ENCODE assay signal across 22 cellular contexts in genomic region chr5:140178482-140179116, GRCh38. TPM values are rescaled to one million over a fixed set of nuclear protein-coding genes. Genes with fewer than 3 reads are reported as not detected.
DNase-seq lines count a peak whose midpoint lies in the region; ATAC-seq and TF ChIP-seq lines count a peak whose summit lies in the region.
"Had no signal": no experiment of that assay in that cellular context is flagged by ENCODE, and none has a peak within 500 bp of the region (broad histone marks: within the 10 kb centered on the region; RNA-seq: fewer than 3 reads in every experiment).

No MANE protein-coding gene starts in this region.

- CTCF ChIA-PET in activated CD8-positive, alpha-beta T cell treated with anti-CD3 and anti-CD28 coated beads, Interleukin-2, amount 10 ng/mL, durations not matched to agents 7 days and 5 days (lab: Charles Lee) = interaction anchor here (1.1 to 1.6 kb wide), 3 partner anchors 8 to 12 kb away, joined by 3 read pairs; no protein-coding TSS in a partner anchor

- POLR2A ChIA-PET in activated CD8-positive, alpha-beta T cell treated with anti-CD3 and anti-CD28 coated beads, Interleukin-2, amount 10 ng/mL, durations not matched to agents 7 days and 5 days (lab: Charles Lee) = no interaction called here

- peaks cover 49 to 73% of the 10 kb centered on the region in 2 donors for H3K4me1 ChIP-seq in adrenal gland (replicated peaks in 1 of 2)
- H3K4me1 ChIP-seq in colonic mucosa = peaks cover 16% of the 10 kb centered on the region
- peaks cover 17% of the 10 kb centered on the region for H3K4me1 ChIP-seq in parathyroid adenoma
- H3K4me1 ChIP-seq in tibial nerve = peaks cover 0 to 74% (median 63%) of the 10 kb centered on the region in 4 donors

- peaks cover 9% of the 10 kb centered on the region for H3K27me3 Mint-ChIP-seq in activated CD8-positive, alpha-beta T cell treated with anti-CD3 and anti-CD28 coated beads, Interleukin-2, amount 10 ng/mL, durations not matched to agents 7 days and 5 days (ENCODE audit: low read depth)
- H3K27me3 Mint-ChIP-seq: activated naive CD8-positive, alpha-beta T cell treated with anti-CD3 and anti-CD28 coated beads, Interleukin-2, amount 50 U/mL, for 24 hours; CD4-positive, alpha-beta memory T cell had no signal

- no peaks in the 10 kb centered on the region for H3K9me3 Mint-ChIP-seq in activated CD8-positive, alpha-beta T cell treated with anti-CD3 and anti-CD28 coated beads, Interleukin-2, amount 10 ng/mL, durations not matched to agents 7 days and 5 days (ENCODE audit: insufficient read depth)
- H3K9me3 Mint-ChIP-seq: activated CD4-positive, alpha-beta memory T cell treated with anti-CD3 and anti-CD28 coated beads for 36 hours; activated naive CD8-positive, alpha-beta T cell treated with anti-CD3 and anti-CD28 coated beads, Interleukin-2, amount 50 U/mL, for 24 hours; CD4-positive, alpha-beta memory T cell; WTC11 had no signal

- no peak overlapping the region for H3K4me3 ChIP-seq in adrenal gland
- H3K4me3 ChIP-seq in colonic mucosa = no peak overlapping the region
- H3K4me3 ChIP-seq in parathyroid adenoma (ENCODE audit: low read depth, low read length) = no peak overlapping the region
- H3K4me3 ChIP-seq in tibial nerve = no peak overlapping the region
- H3K4me3 ChIP-seq: lung had no signal

- H3K79me2 ChIP-seq in parathyroid adenoma = peaks cover 18% of the 10 kb centered on the region

- TF ChIP-seq POLR2A in adrenal gland (IDR thresholded peaks at IDR 0.05) = no peak
- TF ChIP-seq POLR2A in tibial nerve (IDR thresholded peaks at IDR 0.05) = no peak

- ATAC-seq in activated CD8-positive, alpha-beta T cell treated with anti-CD3 and anti-CD28 coated beads, Interleukin-2, amount 10 ng/mL, durations not matched to agents 7 days and 5 days = no peak
- ATAC-seq in GM21786 (IDR thresholded peaks at IDR 0.05; ENCODE audit: unreplicated experiment) = no peak
- ATAC-seq: activated naive CD8-positive, alpha-beta T cell treated with anti-CD3 and anti-CD28 coated beads, Interleukin-2, amount 50 U/mL, for 24 hours; stimulated activated naive CD8-positive, alpha-beta T cell treated with anti-CD3 and anti-CD28 coated beads, Interleukin-15, Interleukin-2, amounts not matched to agents 100 U/mL and 50 U/mL, for 24 hours; WTC11 had no signal

- H3K9me3 ChIP-seq in adrenal gland (replicated peaks in 1 of 3) (no peaks in the 10 kb centered on the region), colonic mucosa (no peaks in the 10 kb centered on the region), parathyroid adenoma (ENCODE audit: control insufficient read depth, low read length) (no peaks in the 10 kb centered on the region), tibial nerve (no peaks in the 10 kb centered on the region)

- no peak overlapping the region for H3K4me3 Mint-ChIP-seq in activated CD8-positive, alpha-beta T cell treated with anti-CD3 and anti-CD28 coated beads, Interleukin-2, amount 10 ng/mL, durations not matched to agents 7 days and 5 days
- H3K4me3 Mint-ChIP-seq: activated CD4-positive, alpha-beta memory T cell treated with anti-CD3 and anti-CD28 coated beads for 36 hours; activated naive CD8-positive, alpha-beta T cell treated with anti-CD3 and anti-CD28 coated beads, Interleukin-2, amount 50 U/mL, for 24 hours; WTC11 had no signal

- TF ChIP-seq EP300 in tibial nerve (IDR thresholded peaks at IDR 0.05) = no peak

- no peaks in the 10 kb centered on the region for H3K36me3 ChIP-seq in adrenal gland (replicated peaks in 1 of 2)
- H3K36me3 ChIP-seq in colonic mucosa = no peaks in the 10 kb centered on the region
- no peaks in the 10 kb centered on the region for H3K36me3 ChIP-seq in parathyroid adenoma (ENCODE audit: control insufficient read depth, insufficient read depth, low read length)
- no peaks in the 10 kb centered on the region for H3K36me3 ChIP-seq in tibial nerve

- TF ChIP-seq CTCF in adrenal gland (IDR thresholded peaks at IDR 0.05) (no peak), colonic mucosa (IDR thresholded peaks at IDR 0.05) (no peak), parathyroid adenoma (IDR thresholded peaks at IDR 0.05) (no peak), tibial nerve (IDR thresholded peaks at IDR 0.05) (no peak)

- DNase-seq in adrenal gland = peak in 1 of 7 donors; percentile 35
- no peak for DNase-seq in colonic mucosa
- no peak for DNase-seq in tibial nerve (ENCODE audit: low spot score in 2 of 2)
- DNase-seq in activated CD8-positive, alpha-beta T cell treated with anti-CD3 and anti-CD28 coated beads, Interleukin-2, amount 10 ng/mL, durations not matched to agents 7 days and 5 days = no peak
- DNase-seq in central memory CD4-positive, alpha-beta T cell = no peak
- DNase-seq: activated CD4-positive, alpha-beta memory T cell treated with anti-CD3 and anti-CD28 coated beads for 36 hours; activated effector memory CD4-positive, alpha-beta T cell treated with Interleukin-2 at 50 U/mL for 16 hours; activated naive CD8-positive, alpha-beta T cell treated with anti-CD3 and anti-CD28 coated beads, Interleukin-2, amount 50 U/mL, for 24 hours; CD4-positive, alpha-beta memory T cell; DMS 273 treated with DMSO at 0.1 percent for 48 hours; MV-4-11; NCI-H187; NCI-H526 treated with DMSO at 0.1 percent for 48 hours; retina; stimulated activated CD4-positive, alpha-beta T cell treated with anti-CD3 and anti-CD28 coated beads, Interleukin-12 subunit alpha, Interleukin-12 subunit beta, amount 100 ng/mL, for 4 hours; stimulated activated CD4-positive, alpha-beta T cell treated with anti-CD3 and anti-CD28 coated beads, Interleukin-4, amount 100 ng/mL, for 4 hours; stimulated activated naive CD8-positive, alpha-beta T cell treated with anti-CD3 and anti-CD28 coated beads, Interleukin-15, Interleukin-2, amounts not matched to agents 100 U/mL and 50 U/mL, for 24 hours had no signal

- 53 to 59% (median 56%) methylated on average over 6 of the region's 6 CpGs for whole genome bisulfite sequencing in adrenal gland, 4 donors
- 64 to 71% methylated on average over 6 of the region's 6 CpGs for WGBS in tibial nerve, 2 donors

- H3K27ac Mint-ChIP-seq in activated CD8-positive, alpha-beta T cell treated with anti-CD3 and anti-CD28 coated beads, Interleukin-2, amount 10 ng/mL, durations not matched to agents 7 days and 5 days = no peak overlapping the region
- H3K27ac Mint-ChIP-seq: activated CD4-positive, alpha-beta memory T cell treated with anti-CD3 and anti-CD28 coated beads for 36 hours; activated naive CD8-positive, alpha-beta T cell treated with anti-CD3 and anti-CD28 coated beads, Interleukin-2, amount 50 U/mL, for 24 hours; WTC11 had no signal

- H3K27ac ChIP-seq in adrenal gland = peak overlapping the region in 4 of 5 donors; percentile 52 to 99 (median 98)
- H3K27ac ChIP-seq in colonic mucosa = peak overlapping the region; percentile 3
- peak overlapping the region; percentile 76 for H3K27ac ChIP-seq in parathyroid adenoma
- H3K27ac ChIP-seq in tibial nerve = peak overlapping the region in 3 of 4 donors; percentile 41 to 100 (median 95)
- H3K27ac ChIP-seq: KMS-11 had no signal

- H3K4me1 Mint-ChIP-seq in activated CD8-positive, alpha-beta T cell treated with anti-CD3 and anti-CD28 coated beads, Interleukin-2, amount 10 ng/mL, durations not matched to agents 7 days and 5 days (ENCODE audit: low read depth) = peaks cover 21% of the 10 kb centered on the region

- no peak overlapping the region for H3K4me2 ChIP-seq in parathyroid adenoma (ENCODE audit: low read length)
- H3K4me2 ChIP-seq: KMS-11 had no signal

- H3K27me3 ChIP-seq in adrenal gland = no peaks in the 10 kb centered on the region
- no peaks in the 10 kb centered on the region for H3K27me3 ChIP-seq in colonic mucosa
- H3K27me3 ChIP-seq in parathyroid adenoma (ENCODE audit: control insufficient read depth, insufficient read depth, low read length) = no peaks in the 10 kb centered on the region
- H3K27me3 ChIP-seq in tibial nerve = no peaks in the 10 kb centered on the region

- intact Hi-C loops in adrenal gland (cut with DNase I) = loop anchor here in 1 of 2 donors (5.0 kb wide), 1 partner anchor 64 kb away; no protein-coding TSS in a partner anchor
- intact Hi-C loops in colonic mucosa (cut with DNase I) = loop anchor here (10.0 kb wide), 1 partner anchor 176 kb away; no protein-coding TSS in a partner anchor

- H2AFZ ChIP-seq in parathyroid adenoma = no peak overlapping the region

- no peak overlapping the region for H3K9ac ChIP-seq in colonic mucosa (ENCODE audit: low read depth in 2 of 2, low read length in 2 of 2)
- H3K9ac ChIP-seq in parathyroid adenoma = no peak overlapping the region
- H3K9ac ChIP-seq: KMS-11 had no signal

- H3K36me3 Mint-ChIP-seq in activated CD8-positive, alpha-beta T cell treated with anti-CD3 and anti-CD28 coated beads, Interleukin-2, amount 10 ng/mL, durations not matched to agents 7 days and 5 days (ENCODE audit: low read depth) = no peaks in the 10 kb centered on the region
- H3K36me3 Mint-ChIP-seq: activated CD4-positive, alpha-beta memory T cell treated with anti-CD3 and anti-CD28 coated beads for 36 hours; WTC11 had no signal

RNA-seq across cellular contexts. Expression of gene CYSTM1, which starts 3.6 kb away (rescaled TPM):
- total RNA-seq in adrenal gland = 100 to 1,000 TPM; 145 to 605 (median 189) TPM
- polyA plus RNA-seq in adrenal gland = 100 to 1,000 TPM; 126 to 188 (median 152) TPM
- total RNA-seq in colonic mucosa = 100 to 1,000 TPM; 205 TPM
- 10 to 100 TPM; 44.9 to 77.6 (median 63.5) TPM for total RNA-seq in tibial nerve
- total RNA-seq in activated CD8-positive, alpha-beta T cell treated with anti-CD3 and anti-CD28 coated beads, Interleukin-2, amount 10 ng/mL, durations not matched to agents 7 days and 5 days = 10 to 100 TPM; 10.5 to 12.2 TPM

RNA-seq across cellular contexts. Expression of gene IGIP, which starts 52.9 kb away (rescaled TPM):
- total RNA-seq in adrenal gland (10 to 100 TPM in 7 of 8 donors, 1 to 10 TPM in 1; 8.8 to 25.9 (median 13.8) TPM), colonic mucosa (1 to 10 TPM; 7.8 to 9.5 TPM), tibial nerve (10 to 100 TPM; 16.5 to 28.6 (median 27.1) TPM)
- polyA plus RNA-seq in adrenal gland = 10 to 100 TPM in 2 of 3 donors, 1 to 10 TPM in 1; 5.6 to 14.8 (median 10.9) TPM
- total RNA-seq in activated CD8-positive, alpha-beta T cell treated with anti-CD3 and anti-CD28 coated beads, Interleukin-2, amount 10 ng/mL, durations not matched to agents 7 days and 5 days = 1 to 10 TPM; 2.4 to 2.7 TPM

Comparison
In these comparisons a context has a peak if more than half of its experiments do, and no peak if none do; other contexts are left out.
1. H3K27ac ChIP-seq: peak in every context shown above with its lines; median percentile 98 in adrenal gland; 95 in tibial nerve; 76 in parathyroid adenoma; 3 in colonic mucosa.